In the genomic region with DNA sequence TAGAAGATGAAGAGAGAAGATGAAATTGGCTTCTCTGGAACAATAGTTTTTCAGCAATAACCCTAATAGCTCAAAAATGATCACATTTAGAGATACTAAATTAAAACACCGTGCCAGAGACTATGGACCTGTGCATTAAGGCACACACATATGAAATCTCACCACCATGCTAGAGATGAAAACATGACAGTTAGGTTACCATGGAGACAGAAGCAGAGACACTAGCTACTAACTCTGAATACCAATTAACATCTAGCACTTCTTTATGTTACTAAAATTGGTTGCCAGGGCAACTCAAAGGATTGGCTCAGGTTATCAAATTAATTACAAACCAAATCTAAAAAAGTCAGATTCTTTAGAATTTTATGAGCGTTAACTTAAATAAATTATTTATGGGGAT, we compare ENCODE assay signal across 16 cellular contexts.
"Had no signal": no experiment of that assay in that cellular context is flagged by ENCODE, and none has a peak within 500 bp of the region (broad histone marks: within the 10 kb centered on the region; RNA-seq: fewer than 3 reads in every experiment).

No MANE protein-coding gene starts in this region.

- H3K9me3 Mint-ChIP-seq: activated T-helper 1 cell treated with anti-CD3 and anti-CD28 coated beads, Interleukin-12 subunit alpha, Interleukin-12 subunit beta, Interleukin-2, Interleukin-4 antibody, amounts not matched to agents 30 ng/mL and 10 ng/mL and 1 ng/mL, durations not matched to agents 14 hours and 24 hours and 36 hours; immature natural killer cell; memory B cell; naive thymus-derived CD4-positive, alpha-beta T cell; stimulated activated effector memory CD8-positive, alpha-beta T cell treated with anti-CD3 and anti-CD28 coated beads, Interleukin-12 subunit alpha, Interleukin-12 subunit beta, amount 100 ng/mL, for 72 hours; type B pancreatic cell had no signal

- DNase-seq: activated CD4-positive, CD25-positive, alpha-beta regulatory T cell treated with anti-CD3 and anti-CD28 coated beads, Interleukin-2, amount 50 U/mL, for 72 hours; central memory CD4-positive, alpha-beta T cell; dorsolateral prefrontal cortex; immature natural killer cell; mucosa of descending colon; naive thymus-derived CD4-positive, alpha-beta T cell; pancreas; stimulated activated CD4-positive, alpha-beta T cell treated with anti-CD3 and anti-CD28 coated beads, Interleukin-4, amount 100 ng/mL, for 24 hours; stomach; testis had no signal

- ATAC-seq: mucosa of descending colon; naive thymus-derived CD4-positive, alpha-beta T cell; pancreas; sciatic nerve; stimulated activated effector memory CD8-positive, alpha-beta T cell treated with anti-CD3 and anti-CD28 coated beads, Interleukin-12 subunit alpha, Interleukin-12 subunit beta, amount 100 ng/mL, for 72 hours had no signal

- H3K36me3 Mint-ChIP-seq: activated naive CD8-positive, alpha-beta T cell; immature natural killer cell; memory B cell; naive thymus-derived CD4-positive, alpha-beta T cell; stimulated activated effector memory CD8-positive, alpha-beta T cell treated with anti-CD3 and anti-CD28 coated beads, Interleukin-12 subunit alpha, Interleukin-12 subunit beta, amount 100 ng/mL, for 72 hours; type B pancreatic cell had no signal

- H3K4me1 Mint-ChIP-seq: immature natural killer cell; memory B cell; naive thymus-derived CD4-positive, alpha-beta T cell; stimulated activated effector memory CD8-positive, alpha-beta T cell treated with anti-CD3 and anti-CD28 coated beads, Interleukin-12 subunit alpha, Interleukin-12 subunit beta, amount 100 ng/mL, for 72 hours had no signal

- H3K4me3 Mint-ChIP-seq: activated naive CD8-positive, alpha-beta T cell; activated T-helper 1 cell treated with anti-CD3 and anti-CD28 coated beads, Interleukin-12 subunit alpha, Interleukin-12 subunit beta, Interleukin-2, Interleukin-4 antibody, amounts not matched to agents 30 ng/mL and 10 ng/mL and 1 ng/mL, durations not matched to agents 14 hours and 24 hours and 36 hours; immature natural killer cell; memory B cell; naive thymus-derived CD4-positive, alpha-beta T cell; stimulated activated effector memory CD8-positive, alpha-beta T cell treated with anti-CD3 and anti-CD28 coated beads, Interleukin-12 subunit alpha, Interleukin-12 subunit beta, amount 100 ng/mL, for 72 hours; type B pancreatic cell had no signal

- H3K27me3 Mint-ChIP-seq: type B pancreatic cell had no signal

- H3K27ac Mint-ChIP-seq: activated naive CD8-positive, alpha-beta T cell; activated T-helper 1 cell treated with anti-CD3 and anti-CD28 coated beads, Interleukin-12 subunit alpha, Interleukin-12 subunit beta, Interleukin-2, Interleukin-4 antibody, amounts not matched to agents 30 ng/mL and 10 ng/mL and 1 ng/mL, durations not matched to agents 14 hours and 24 hours and 36 hours; immature natural killer cell; memory B cell; naive thymus-derived CD4-positive, alpha-beta T cell; stimulated activated effector memory CD8-positive, alpha-beta T cell treated with anti-CD3 and anti-CD28 coated beads, Interleukin-12 subunit alpha, Interleukin-12 subunit beta, amount 100 ng/mL, for 72 hours; type B pancreatic cell had no signal
